In genomic region chr6:26175033-26175427, GRCh38 we compare ENCODE assay signal across 15 cellular contexts.
DNase-seq lines count a peak whose midpoint lies in the region; ATAC-seq and TF ChIP-seq lines count a peak whose summit lies in the region.
"Had no signal": no experiment of that assay in that cellular context is flagged by ENCODE, and none has a peak within 500 bp of the region (broad histone marks: within the 10 kb centered on the region; RNA-seq: fewer than 3 reads in every experiment).

No MANE protein-coding gene starts in this region.

- DNase-seq in T-helper 2 cell treated with Interferon-gamma antibody and Interleukin-4, amounts not matched to agents 5 μg/mL and 100 μg/mL, for 36 hours (ENCODE audit: low spot score), result no peak
- DNase-seq in T-helper 2 cell, result no peak
- no peak for DNase-seq in natural killer cell
- DNase-seq in iPS-NIHi11 (ENCODE audit: low spot score), result no peak
- DNase-seq in NCI-H2029 (lab: John Stamatoyannopoulos, UW), result no peak
- DNase-seq: DMS79 treated with DMSO at 0.1 percent for 48 hours, NCI-H1105, psoas muscle, upper lobe of right lung had no signal

- H3K27me3 Mint-ChIP-seq in T-helper 2 cell treated with Interferon-gamma antibody and Interleukin-4, amounts not matched to agents 5 μg/mL and 100 μg/mL, for 36 hours (ENCODE audit: low read depth), result no peaks in the 10 kb centered on the region
- H3K27me3 Mint-ChIP-seq in IgD-negative memory B cell, result no peaks in the 10 kb centered on the region
- H3K27me3 Mint-ChIP-seq in activated T-helper 17 cell treated with anti-CD3 and anti-CD28 coated beads, Interleukin-2, amount 50 U/mL, for 72 hours, result no peaks in the 10 kb centered on the region
- H3K27me3 Mint-ChIP-seq in natural killer cell (ENCODE audit: low read depth in 2 of 2), result no peaks in the 10 kb centered on the region
- H3K27me3 Mint-ChIP-seq: stimulated activated naive B cell treated with anti-CD40 and anti-IgM and Interleukin-4, amounts not matched to agents 10 μg/mL and 1 μg/mL and 100 μg/mL, for 72 hours had no signal

- H3K9me3 Mint-ChIP-seq in T-helper 2 cell treated with Interferon-gamma antibody and Interleukin-4, amounts not matched to agents 5 μg/mL and 100 μg/mL, for 36 hours, result no peaks in the 10 kb centered on the region
- H3K9me3 Mint-ChIP-seq in IgD-negative memory B cell, result no peaks in the 10 kb centered on the region
- H3K9me3 Mint-ChIP-seq in activated T-helper 17 cell treated with anti-CD3 and anti-CD28 coated beads, Interleukin-2, amount 50 U/mL, for 72 hours, result no peaks in the 10 kb centered on the region
- no peaks in the 10 kb centered on the region for H3K9me3 Mint-ChIP-seq in natural killer cell
- H3K9me3 Mint-ChIP-seq: stimulated activated naive B cell treated with anti-CD40 and anti-IgM and Interleukin-4, amounts not matched to agents 10 μg/mL and 1 μg/mL and 100 μg/mL, for 72 hours had no signal

- H3K27ac Mint-ChIP-seq in T-helper 2 cell treated with Interferon-gamma antibody and Interleukin-4, amounts not matched to agents 5 μg/mL and 100 μg/mL, for 36 hours, result peak overlapping the region; percentile 80
- H3K27ac Mint-ChIP-seq in IgD-negative memory B cell (peak overlapping the region; percentile 35 to 94 (median 73)), natural killer cell (peak overlapping the region; percentile 77 to 83)
- H3K27ac Mint-ChIP-seq in activated T-helper 17 cell treated with anti-CD3 and anti-CD28 coated beads, Interleukin-2, amount 50 U/mL, for 72 hours, result peak overlapping the region; percentile 32

- peaks cover 8% of the 10 kb centered on the region for H3K36me3 Mint-ChIP-seq in T-helper 2 cell treated with Interferon-gamma antibody and Interleukin-4, amounts not matched to agents 5 μg/mL and 100 μg/mL, for 36 hours (ENCODE audit: low read depth)
- H3K36me3 Mint-ChIP-seq in IgD-negative memory B cell (no peaks in the 10 kb centered on the region), natural killer cell (no peaks in the 10 kb centered on the region)
- H3K36me3 Mint-ChIP-seq in activated T-helper 17 cell treated with anti-CD3 and anti-CD28 coated beads, Interleukin-2, amount 50 U/mL, for 72 hours (ENCODE audit: low read depth), result peaks cover 6% of the 10 kb centered on the region
- H3K36me3 Mint-ChIP-seq: CD14-positive monocyte had no signal

- no peak for TF ChIP-seq CTCF in natural killer cell (IDR thresholded peaks at IDR 0.05)

- peak overlapping the region; percentile 47 for H3K4me3 Mint-ChIP-seq in T-helper 2 cell treated with Interferon-gamma antibody and Interleukin-4, amounts not matched to agents 5 μg/mL and 100 μg/mL, for 36 hours
- H3K4me3 Mint-ChIP-seq in IgD-negative memory B cell, result peak overlapping the region in 3 of 4 donors; percentile 35 to 99 (median 50)
- H3K4me3 Mint-ChIP-seq in activated T-helper 17 cell treated with anti-CD3 and anti-CD28 coated beads, Interleukin-2, amount 50 U/mL, for 72 hours, result peak overlapping the region; percentile 86
- peak overlapping the region; percentile 78 for H3K4me3 Mint-ChIP-seq in natural killer cell
- H3K4me3 Mint-ChIP-seq: CD14-positive monocyte; stimulated activated naive B cell treated with anti-CD40 and anti-IgM and Interleukin-4, amounts not matched to agents 10 μg/mL and 1 μg/mL and 100 μg/mL, for 72 hours had no signal

- H3K4me1 Mint-ChIP-seq in T-helper 2 cell treated with Interferon-gamma antibody and Interleukin-4, amounts not matched to agents 5 μg/mL and 100 μg/mL, for 36 hours (ENCODE audit: low read depth), result peaks cover 50% of the 10 kb centered on the region
- H3K4me1 Mint-ChIP-seq in IgD-negative memory B cell (peaks cover 22 to 40% (median 24%) of the 10 kb centered on the region in 3 donors), natural killer cell (peaks cover 38 to 45% of the 10 kb centered on the region in 2 donors)
- H3K4me1 Mint-ChIP-seq in activated T-helper 17 cell treated with anti-CD3 and anti-CD28 coated beads, Interleukin-2, amount 50 U/mL, for 72 hours, result peaks cover 30% of the 10 kb centered on the region

- ATAC-seq in activated T-helper 17 cell treated with anti-CD3 and anti-CD28 coated beads, Interleukin-2, amount 50 U/mL, for 72 hours (replicated peaks), result no peak
- ATAC-seq in natural killer cell, result no peak
- no peak for ATAC-seq in GM21423 (IDR thresholded peaks at IDR 0.05; ENCODE audit: unreplicated experiment)
- ATAC-seq: gastroesophageal sphincter; stimulated activated naive B cell treated with anti-CD40 and anti-IgM and Interleukin-4, amounts not matched to agents 10 μg/mL and 1 μg/mL and 100 μg/mL, for 72 hours had no signal

- intact Hi-C loops in natural killer cell (cut with micrococcal nuclease), result loop anchor here (1.0 kb wide), 2 partner anchors 110 to 420 kb away; a partner anchor contains a TSS
